1 cellular context compared by ENCODE assay signal in genomic region chr6:121932071-121933009, GRCh38.
TF ChIP-seq lines count a peak whose summit lies in the region.

No MANE protein-coding gene starts in this region.

TF ChIP-seq in SK-N-SH, 30 proteins besides CTCF, POLR2A, EP300 and RAD21 (continued from another document):
- TF ChIP-seq SMC3 (IDR thresholded peaks at IDR 0.05; ENCODE audit: low read depth, low read length) (no peak), MXI1 (IDR thresholded peaks at IDR 0.05; ENCODE audit: low read depth, low read length) (peak; percentile 80; the same call in 1 of the 2 replicates), GABPA (IDR thresholded peaks at IDR 0.05; ENCODE audit: low read depth) (0 out of 2 replicates have a peak, but pooled peaks have one; percentile 20), TCF12 (IDR thresholded peaks at IDR 0.05) (peak; percentile 100), TAF1 (IDR thresholded peaks at IDR 0.05; ENCODE audit: borderline replicate concordance, low read depth, low read length) (peak; percentile 78; the same call in 1 of the 2 replicates), PBX3 (IDR thresholded peaks at IDR 0.05) (peak; percentile 88)
- TF ChIP-seq, protein P1, sequence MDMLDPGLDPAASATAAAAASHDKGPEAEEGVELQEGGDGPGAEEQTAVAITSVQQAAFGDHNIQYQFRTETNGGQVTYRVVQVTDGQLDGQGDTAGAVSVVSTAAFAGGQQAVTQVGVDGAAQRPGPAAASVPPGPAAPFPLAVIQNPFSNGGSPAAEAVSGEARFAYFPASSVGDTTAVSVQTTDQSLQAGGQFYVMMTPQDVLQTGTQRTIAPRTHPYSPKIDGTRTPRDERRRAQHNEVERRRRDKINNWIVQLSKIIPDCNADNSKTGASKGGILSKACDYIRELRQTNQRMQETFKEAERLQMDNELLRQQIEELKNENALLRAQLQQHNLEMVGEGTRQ (IDR thresholded peaks at IDR 0.05; ENCODE audit: borderline replicate concordance, low read depth, low read length), result peak; percentile 21; the same call in 1 of the 2 replicates
- TF ChIP-seq, protein P2, sequence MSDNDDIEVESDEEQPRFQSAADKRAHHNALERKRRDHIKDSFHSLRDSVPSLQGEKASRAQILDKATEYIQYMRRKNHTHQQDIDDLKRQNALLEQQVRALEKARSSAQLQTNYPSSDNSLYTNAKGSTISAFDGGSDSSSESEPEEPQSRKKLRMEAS (IDR thresholded peaks at IDR 0.05; ENCODE audit: low read depth), result peak; percentile 97
